In genomic region chr1:170707959-170708666, GRCh38 we compare ENCODE assay signal across 1 cellular context.
TF ChIP-seq lines count a peak whose summit lies in the region.

No MANE protein-coding gene starts in this region.

TF ChIP-seq in A549, 52 proteins besides CTCF, POLR2A, EP300 and RAD21 (continued from another document):
- TF ChIP-seq PHF8 (IDR thresholded peaks at IDR 0.05; ENCODE audit: borderline replicate concordance, low read depth) (no peak), JUNB (IDR thresholded peaks at IDR 0.05) (peak; percentile 72), RCOR1 (IDR thresholded peaks at IDR 0.05; ENCODE audit: low read depth, low read length) (no peak), RARB (CRISPR knock-in tag; IDR thresholded peaks at IDR 0.05) (no peak)
